In genomic region chr7:76393116-76394031, GRCh38 we compare ENCODE assay signal across 8 cellular contexts. TPM values are rescaled to one million over a fixed set of nuclear protein-coding genes. Genes with fewer than 3 reads are reported as not detected.
DNase-seq lines count a peak whose midpoint lies in the region; ATAC-seq, FAIRE-seq and TF ChIP-seq lines count a peak whose summit lies in the region.

No MANE protein-coding gene starts in this region.

- DNase-seq in D341Med (ENCODE audit: low spot score) (peak; percentile 100), HTR-8/SVneo (ENCODE audit: insufficient read length, low spot score) (peak; percentile 95), NT2/D1 (ENCODE audit: low read depth, low spot score) (peak; percentile 77), epithelial cell of esophagus (ENCODE audit: low read depth) (peak; percentile 77), mucosa of gallbladder (ENCODE audit: low spot score) (peak; percentile 93)
- peak; percentile 95 for DNase-seq in activated CD8-positive, alpha-beta memory T cell treated with anti-CD3 and anti-CD28 coated beads, Interleukin-2, amount 50 U/mL, for 48 hours
- peak; percentile 85 for DNase-seq in stimulated activated CD8-positive, alpha-beta memory T cell treated with anti-CD3 and anti-CD28 coated beads, Interleukin-4, amount 100 ng/mL, for 24 hours (ENCODE audit: low read depth)

- H3K36me3 ChIP-seq in NT2/D1 (ENCODE audit: insufficient read depth, insufficient read length, low read length) = peaks cover 7% of the 10 kb centered on the region

- no peaks in the 10 kb centered on the region for H3K27me3 ChIP-seq in NT2/D1 (ENCODE audit: insufficient read depth, insufficient read length)

- no peaks in the 10 kb centered on the region for H3K9me3 ChIP-seq in NT2/D1 (ENCODE audit: insufficient read depth, low read length)

- no peak for FAIRE-seq in HTR-8/SVneo (lab: Jason Lieb, UNC)

- no peak for TF ChIP-seq CTCF in epithelial cell of esophagus (IDR thresholded peaks at IDR 0.05; ENCODE audit: insufficient read depth, low read depth, low read length, missing control alignments)

- peak overlapping the region; percentile 83 for H3K4me3 ChIP-seq in NT2/D1 (ENCODE audit: insufficient read length, low read depth)
- peak overlapping the region; percentile 53 for H3K4me3 ChIP-seq in epithelial cell of esophagus (ENCODE audit: low read length)

- peak overlapping the region; percentile 95 for H3K9ac ChIP-seq in NT2/D1 (ENCODE audit: insufficient read length, low read depth)

- H3K4me1 ChIP-seq in NT2/D1 (ENCODE audit: insufficient read depth, insufficient read length) = peaks cover 9% of the 10 kb centered on the region

- ATAC-seq in GM21390 (IDR thresholded peaks at IDR 0.05; ENCODE audit: unreplicated experiment) = peak; percentile 87

RNA-seq across cellular contexts. Expression of gene SSC4D, which starts 16.1 kb away (rescaled TPM):
- 0.40 TPM for total RNA-seq in mucosa of gallbladder

RNA-seq across cellular contexts. Expression of gene ZP3, which starts 31.4 kb away (rescaled TPM):
- total RNA-seq in mucosa of gallbladder = 5.6 TPM

RNA-seq across cellular contexts. Expression of gene YWHAG, which starts 34.6 kb away (rescaled TPM):
- total RNA-seq in mucosa of gallbladder = 95.4 TPM

Comparison
In these comparisons a context has a peak if more than half of its experiments do, and no peak if none do; other contexts are left out.
1. Peak in every context shown above with its lines: DNase-seq, ATAC-seq and H3K4me3 ChIP-seq.